20 cellular contexts compared by ENCODE assay signal in the genomic region with DNA sequence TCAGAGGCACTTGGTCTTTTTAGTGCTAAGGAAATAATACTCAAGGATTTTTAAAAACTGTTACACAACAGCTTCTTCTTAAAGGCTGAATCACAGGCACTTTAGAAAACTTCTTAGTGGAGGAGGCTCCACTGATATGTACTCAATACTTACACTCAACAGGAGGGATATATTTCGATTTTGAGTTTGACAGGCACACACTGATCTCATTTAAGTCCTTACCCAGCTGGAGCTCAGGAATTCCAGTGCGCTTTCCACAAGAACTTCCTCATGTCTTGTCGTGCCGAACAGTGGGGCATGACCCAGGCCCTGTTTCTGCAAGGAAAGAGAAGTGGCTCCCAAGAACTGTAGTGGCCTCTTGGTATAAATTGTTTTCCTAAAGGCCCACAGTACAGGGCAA.
DNase-seq lines count a peak whose midpoint lies in the region; ATAC-seq, FAIRE-seq and TF ChIP-seq lines count a peak whose summit lies in the region.
"Had no signal": no experiment of that assay in that cellular context is flagged by ENCODE, and none has a peak within 500 bp of the region (broad histone marks: within the 10 kb centered on the region; RNA-seq: fewer than 3 reads in every experiment).

No MANE protein-coding gene starts in this region.

- 57 to 64% methylated on average over 4 of the region's 4 CpGs for WGBS in lung, 2 donors
- 86% methylated on average over 4 of the region's 4 CpGs for WGBS in hepatocyte (ENCODE audit: low lambda C conversion rate, missing lambda C conversion rate)

- DNase-seq in left ventricle myocardium inferior, result no peak
- no peak for DNase-seq in cardiac septum (ENCODE audit: low spot score)
- DNase-seq in choroid plexus epithelial cell (ENCODE audit: low read depth), result peak; percentile 85
- peak; percentile 49 for DNase-seq in lung (ENCODE audit: low spot score)
- no peak for DNase-seq in uterus
- DNase-seq in GM12891 (ENCODE audit: insufficient read length, low spot score), result no peak
- DNase-seq in foreskin melanocyte, result no peak
- no peak for DNase-seq in hepatocyte (ENCODE audit: low spot score)
- DNase-seq: activated CD4-positive, alpha-beta T cell treated with anti-CD3 and anti-CD28 coated beads for 1 hour; activated CD8-positive, alpha-beta memory T cell treated with anti-CD3 and anti-CD28 coated beads, Interleukin-2, amount 10 ng/mL, durations not matched to agents 7 days and 5 days; activated effector memory CD4-positive, alpha-beta T cell treated with Interleukin-2 at 50 U/mL for 16 hours; amniotic stem cell; naive thymus-derived CD8-positive, alpha-beta T cell; NCI-H748 treated with DMSO at 0.1 percent for 48 hours; posterior cingulate gyrus had no signal

- FAIRE-seq in GM12891 (lab: Jason Lieb, UNC), result no peak
- FAIRE-seq: A549, colon, G401.6, GM12878 had no signal

- no peak overlapping the region for H2AFZ ChIP-seq in hepatocyte

- peak overlapping the region; percentile 54 for H3K27ac ChIP-seq in left ventricle myocardium inferior (replicated peaks)
- peak overlapping the region in 1 of 2 donors; percentile 60 for H3K27ac ChIP-seq in lung (ENCODE audit: low read depth in 1 of 2, low read length in 1 of 2)
- peak overlapping the region; percentile 50 to 67 for H3K27ac ChIP-seq in uterus
- H3K27ac ChIP-seq in hepatocyte, result no peak overlapping the region
- H3K27ac ChIP-seq: A549, KMS-11 had no signal

- H3K79me2 ChIP-seq in hepatocyte, result no peaks in the 10 kb centered on the region

- H4K20me1 ChIP-seq in hepatocyte (ENCODE audit: insufficient read depth, poor library complexity, severe bottlenecking), result no peaks in the 10 kb centered on the region

- TF ChIP-seq CTCF in left ventricle myocardium inferior (IDR thresholded peaks at IDR 0.05; ENCODE audit: borderline replicate concordance), result no peak
- TF ChIP-seq CTCF in choroid plexus epithelial cell (conservative IDR thresholded peaks at IDR 0.05; ENCODE audit: low read depth, low read length), result no peak
- TF ChIP-seq CTCF in lung (IDR thresholded peaks at IDR 0.05; ENCODE audit: control extremely low read depth, extremely low read depth), result no peak
- no peak for TF ChIP-seq CTCF in uterus (IDR thresholded peaks at IDR 0.05)
- TF ChIP-seq CTCF in hepatocyte (IDR thresholded peaks at IDR 0.05; ENCODE audit: poor library complexity), result no peak

- H3K4me2 ChIP-seq in hepatocyte, result no peak overlapping the region
- H3K4me2 ChIP-seq: A549, KMS-11 had no signal

- ATAC-seq in lung (ENCODE audit: insufficient read depth, low FRiP score), result peak; percentile 80
- ATAC-seq: A549; activated CD8-positive, alpha-beta memory T cell treated with anti-CD3 and anti-CD28 coated beads, Interleukin-2, amount 10 ng/mL, durations not matched to agents 7 days and 5 days; GM12878; naive thymus-derived CD8-positive, alpha-beta T cell had no signal

- H3K9me2 ChIP-seq in hepatocyte (replicated peaks; ENCODE audit: insufficient read depth), result no peaks in the 10 kb centered on the region

- TF ChIP-seq POLR2A in uterus (IDR thresholded peaks at IDR 0.05) (no peak), GM12891 (IDR thresholded peaks at IDR 0.05; ENCODE audit: low read depth, low read length) (no peak)

- no peaks in the 10 kb centered on the region for H3K27me3 ChIP-seq in left ventricle myocardium inferior (ENCODE audit: low read depth)
- H3K27me3 ChIP-seq in lung (ENCODE audit: control insufficient read depth, insufficient read depth), result no peaks in the 10 kb centered on the region
- no peaks in the 10 kb centered on the region for H3K27me3 ChIP-seq in uterus
- H3K27me3 ChIP-seq in hepatocyte, result no peaks in the 10 kb centered on the region

- H3K36me3 ChIP-seq in left ventricle myocardium inferior (no peaks in the 10 kb centered on the region), lung (ENCODE audit: control insufficient read depth in 2 of 2, insufficient read depth in 2 of 2, low read length in 2 of 2) (no peaks in the 10 kb centered on the region), uterus (no peaks in the 10 kb centered on the region), hepatocyte (replicated peaks; ENCODE audit: insufficient read depth, low read depth) (no peaks in the 10 kb centered on the region)

- H3K9me3 ChIP-seq in left ventricle myocardium inferior (replicated peaks), result no peaks in the 10 kb centered on the region
- H3K9me3 ChIP-seq in lung (ENCODE audit: control insufficient read depth in 2 of 2, insufficient read depth in 1 of 2, low read length in 1 of 2), result no peaks in the 10 kb centered on the region
- H3K9me3 ChIP-seq in uterus, result no peaks in the 10 kb centered on the region
- no peaks in the 10 kb centered on the region for H3K9me3 ChIP-seq in hepatocyte (ENCODE audit: low read depth)
- H3K9me3 ChIP-seq: A549 had no signal

- H3K4me1 ChIP-seq in left ventricle myocardium inferior (peaks cover 34% of the 10 kb centered on the region), lung (ENCODE audit: control insufficient read depth in 2 of 2, insufficient read depth in 2 of 2, low read length in 2 of 2) (peaks cover 6 to 11% of the 10 kb centered on the region in 2 donors), uterus (no peaks in the 10 kb centered on the region), hepatocyte (ENCODE audit: insufficient read depth) (peaks cover 27% of the 10 kb centered on the region)

- H3K4me3 ChIP-seq in left ventricle myocardium inferior, result no peak overlapping the region
- no peak overlapping the region for H3K4me3 ChIP-seq in choroid plexus epithelial cell (ENCODE audit: low read depth, low read length)
- H3K4me3 ChIP-seq in lung, result no peak overlapping the region
- no peak overlapping the region for H3K4me3 ChIP-seq in uterus
- H3K4me3 ChIP-seq in hepatocyte, result no peak overlapping the region
- H3K4me3 ChIP-seq: A549, GM12878 had no signal

- intact Hi-C loops in left ventricle myocardium inferior (cut with micrococcal nuclease) (no loop called here), cardiac septum (cut with DNase I) (no loop called here), uterus (cut with DNase I; ENCODE audit: low total_unique reads) (no loop called here)

TF ChIP-seq in GM12891, 5 proteins besides CTCF, POLR2A, EP300 and RAD21:
- TF ChIP-seq PAX5 (IDR thresholded peaks at IDR 0.05; ENCODE audit: insufficient read depth, low read length, severe bottlenecking) (no peak), POLR2AphosphoS5 (IDR thresholded peaks at IDR 0.05; ENCODE audit: low read depth, low read length) (no peak), POU2F2 (IDR thresholded peaks at IDR 0.05; ENCODE audit: low read depth, low read length) (no peak), SPI1 (IDR thresholded peaks at IDR 0.05; ENCODE audit: low read depth, low read length) (no peak), TAF1 (IDR thresholded peaks at IDR 0.05; ENCODE audit: low read depth, low read length) (no peak)
TF ChIP-seq in GM12891: peak in this region for 0.

Comparison
In these comparisons a context has a peak if more than half of its experiments do, and no peak if none do; other contexts are left out.
1. DNase-seq: peak in choroid plexus epithelial cell (single experiment) and lung (single experiment); none in left ventricle myocardium inferior (single experiment), cardiac septum (single experiment), uterus (0 of 2), GM12891 (single experiment), foreskin melanocyte (single experiment) and hepatocyte (single experiment).